Comparison of ENCODE assay signal across 11 cellular contexts in genomic region chr3:141414800-141415462, GRCh38. TPM values are rescaled to one million over a fixed set of nuclear protein-coding genes. Genes with fewer than 3 reads are reported as not detected.
A peak's percentile ranks its signal among the peaks of the same experiment; 100 is the strongest.
DNase-seq lines count a peak whose midpoint lies in the region; ATAC-seq and TF ChIP-seq lines count a peak whose summit lies in the region.
"Had no signal": no experiment of that assay in that cellular context is flagged by ENCODE, and none has a peak within 500 bp of the region (broad histone marks: within the 10 kb centered on the region; RNA-seq: fewer than 3 reads in every experiment).

No MANE protein-coding gene starts in this region.

- intact Hi-C loops in left ventricle myocardium inferior (cut with micrococcal nuclease) (no loop called here), cardiac septum (cut with DNase I) (no loop called here)

- no peak for TF ChIP-seq EP300 in upper lobe of left lung (IDR thresholded peaks at IDR 0.05)

- H3K27me3 ChIP-seq in left ventricle myocardium inferior (ENCODE audit: low read depth) (no peaks in the 10 kb centered on the region), liver (ENCODE audit: control insufficient read depth in 4 of 4, insufficient read depth in 4 of 4, low read length in 3 of 4) (no peaks in the 10 kb centered on the region), upper lobe of left lung (no peaks in the 10 kb centered on the region)
- H3K27me3 ChIP-seq: BLaER1 treated with 17β-estradiol and CSF1 and Interleukin-3, amounts not matched to agents 10 nM and 100 nM; SJSA1 had no signal

- ATAC-seq in upper lobe of left lung (ENCODE audit: low FRiP score in 2 of 2): no peak
- ATAC-seq in GM18519 (IDR thresholded peaks at IDR 0.05; ENCODE audit: low FRiP score, unreplicated experiment): no peak

- TF ChIP-seq CTCF in left ventricle myocardium inferior (IDR thresholded peaks at IDR 0.05; ENCODE audit: borderline replicate concordance): no peak
- TF ChIP-seq CTCF in liver (IDR thresholded peaks at IDR 0.05; ENCODE audit: low read depth, low read length, missing input control): no peak
- no peak for TF ChIP-seq CTCF in upper lobe of left lung (IDR thresholded peaks at IDR 0.05)

- H3K36me3 ChIP-seq in left ventricle myocardium inferior (peaks cover 52% of the 10 kb centered on the region), liver (ENCODE audit: control insufficient read depth in 4 of 4, insufficient read depth in 3 of 4, low read depth in 1 of 4, low read length in 3 of 4) (peaks cover 0 to 8% (median 3%) of the 10 kb centered on the region in 4 donors), upper lobe of left lung (peaks cover 3 to 57% (median 21%) of the 10 kb centered on the region in 4 donors)

- H3K4me3 ChIP-seq in left ventricle myocardium inferior: no peak overlapping the region
- H3K4me3 ChIP-seq in liver (ENCODE audit: low read depth in 1 of 3, low read length in 3 of 3): no peak overlapping the region
- no peak overlapping the region for H3K4me3 ChIP-seq in upper lobe of left lung
- H3K4me3 ChIP-seq: BLaER1 treated with 17β-estradiol and CSF1 and Interleukin-3, amounts not matched to agents 10 nM and 100 nM; SJSA1 had no signal

- TF ChIP-seq RAD21 in liver (IDR thresholded peaks at IDR 0.05): no peak

- WGBS in liver: 89% methylated on average over 5 of the region's 5 CpGs
- WGBS in upper lobe of left lung, 2 donors: 91 to 92% methylated on average over 5 of the region's 5 CpGs

- peaks cover 100% of the 10 kb centered on the region for H3K4me1 ChIP-seq in left ventricle myocardium inferior
- H3K4me1 ChIP-seq in liver (ENCODE audit: control insufficient read depth in 4 of 4, insufficient read depth in 4 of 4, low read length in 3 of 4): peaks cover 6 to 28% (median 14%) of the 10 kb centered on the region in 4 donors
- H3K4me1 ChIP-seq in upper lobe of left lung: peaks cover 44 to 79% (median 68%) of the 10 kb centered on the region in 4 donors
- H3K4me1 ChIP-seq: BLaER1 treated with 17β-estradiol and CSF1 and Interleukin-3, amounts not matched to agents 10 nM and 100 nM had no signal

- H3K27ac ChIP-seq in left ventricle myocardium inferior (replicated peaks): peak overlapping the region; percentile 99
- H3K27ac ChIP-seq in liver (ENCODE audit: low read depth in 1 of 2, low read length in 2 of 2): peak overlapping the region in 1 of 2 donors; percentile 39
- H3K27ac ChIP-seq in upper lobe of left lung: peak overlapping the region; percentile 89 to 99 (median 94)
- H3K27ac ChIP-seq: BLaER1 treated with 17β-estradiol and CSF1 and Interleukin-3, amounts not matched to agents 10 nM and 100 nM; SJSA1 had no signal

- no peak overlapping the region for H3K9ac ChIP-seq in liver (ENCODE audit: low read depth in 1 of 2, low read length in 2 of 2)
- H3K9ac ChIP-seq: BLaER1 treated with 17β-estradiol and CSF1 and Interleukin-3, amounts not matched to agents 10 nM and 100 nM had no signal

- H3K9me3 ChIP-seq in left ventricle myocardium inferior (replicated peaks): no peaks in the 10 kb centered on the region
- H3K9me3 ChIP-seq in liver (ENCODE audit: control insufficient read depth in 4 of 4, low read length in 3 of 4): no peaks in the 10 kb centered on the region
- H3K9me3 ChIP-seq in upper lobe of left lung: no peaks in the 10 kb centered on the region
- H3K9me3 ChIP-seq: SJSA1 had no signal

- no peak for TF ChIP-seq POLR2A in upper lobe of left lung (IDR thresholded peaks at IDR 0.05)

- DNase-seq in left ventricle myocardium inferior (no peak), cardiac septum (ENCODE audit: low spot score) (no peak), amniotic epithelial cell (ENCODE audit: low read depth) (peak; percentile 72), upper lobe of left lung (no peak), HK-2 (ENCODE audit: unreplicated experiment) (no peak), epidermal melanocyte (ENCODE audit: insufficient read length, low spot score) (no peak)
- DNase-seq: NCI-H146 had no signal

TF ChIP-seq in liver, 16 proteins besides CTCF, POLR2A, EP300 and RAD21:
- TF ChIP-seq EGR1 (IDR thresholded peaks at IDR 0.05; ENCODE audit: low read depth in 2 of 2): no peak
- peak; percentile 12 for TF ChIP-seq NR2F2 (IDR thresholded peaks at IDR 0.05)

RNA-seq across cellular contexts. Expression of gene ZBTB38, which starts 46.6 kb away (rescaled TPM):
- total RNA-seq in left ventricle myocardium inferior (116 TPM), cardiac septum (119 TPM), liver (10 to 100 TPM; 19.8 to 57.3 TPM), upper lobe of left lung (100 to 1,000 TPM in 2 of 6 donors, 10 to 100 TPM in 4; 80.2 to 146 (median 91.8) TPM)
- polyA plus RNA-seq in liver: 10 to 100 TPM in 1 of 2 donors, 1 to 10 TPM in 1; 9.5 to 19.2 TPM
